In the genomic region with DNA sequence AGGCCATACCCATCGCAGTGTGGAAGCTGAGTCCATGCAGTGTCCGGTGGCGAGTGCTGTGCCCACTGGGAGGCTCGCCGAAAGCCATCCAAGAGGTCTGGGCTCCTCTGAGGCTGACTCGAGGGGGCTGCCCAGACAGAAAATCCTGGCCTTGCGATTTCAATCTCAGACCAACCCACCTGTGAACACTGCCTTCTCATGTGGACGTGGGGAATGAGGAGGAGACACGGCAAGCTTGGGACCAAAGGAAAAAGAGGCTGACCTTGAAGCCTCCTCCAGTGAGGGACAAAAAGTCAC, we compare ENCODE assay signal across 21 cellular contexts.
"Had no signal": no experiment of that assay in that cellular context is flagged by ENCODE, and none has a peak within 500 bp of the region (broad histone marks: within the 10 kb centered on the region; RNA-seq: fewer than 3 reads in every experiment).

No MANE protein-coding gene starts in this region.

- ATAC-seq: gastroesophageal sphincter; left lung; mucosa of descending colon; naive thymus-derived CD8-positive, alpha-beta T cell; psoas muscle; stimulated activated memory B cell treated with anti-CD40 and anti-IgM and Interleukin-4, amounts not matched to agents 10 μg/mL and 1 μg/mL and 100 μg/mL, for 72 hours; upper lobe of right lung had no signal

- H3K9me3 ChIP-seq: colonic mucosa, esophagus squamous epithelium, gastroesophageal sphincter, mucosa of descending colon, psoas muscle, tibial artery, upper lobe of right lung, vagina had no signal

- H3K4me1 ChIP-seq: colonic mucosa, esophagus squamous epithelium, gastroesophageal sphincter, left lung, parathyroid adenoma, psoas muscle, tibial artery, upper lobe of right lung, vagina had no signal

- H3K79me2 ChIP-seq: parathyroid adenoma had no signal

- DNase-seq: colonic mucosa; dermis blood vessel endothelial cell; esophagus squamous epithelium; foreskin fibroblast; glutamatergic neuron; immature natural killer cell; left lung; mucosa of descending colon; naive thymus-derived CD8-positive, alpha-beta T cell; occipital lobe; psoas muscle; retina; stimulated activated CD4-positive, alpha-beta T cell treated with anti-CD3 and anti-CD28 coated beads, Interleukin-4, amount 100 ng/mL, for 1 hour; tibial artery had no signal

- H3K27ac ChIP-seq: colonic mucosa, esophagus squamous epithelium, gastroesophageal sphincter, left lung, neural progenitor cell, parathyroid adenoma, psoas muscle, tibial artery, upper lobe of right lung, vagina had no signal

- H3K36me3 ChIP-seq: colonic mucosa, esophagus squamous epithelium, gastroesophageal sphincter, left lung, neural progenitor cell, tibial artery, upper lobe of right lung, vagina had no signal

- H3K4me2 ChIP-seq: neural progenitor cell had no signal

- H3K27me3 ChIP-seq: colonic mucosa, gastroesophageal sphincter, left lung, neural progenitor cell, tibial artery, upper lobe of right lung, vagina had no signal

- H2AFZ ChIP-seq: neural progenitor cell, parathyroid adenoma had no signal

- H3K4me3 ChIP-seq: colonic mucosa, esophagus squamous epithelium, gastroesophageal sphincter, left lung, lung, mucosa of descending colon, neural progenitor cell, psoas muscle, tibial artery, upper lobe of right lung, vagina had no signal

- H3K9ac ChIP-seq: neural progenitor cell, parathyroid adenoma had no signal
